20 cellular contexts compared by ENCODE assay signal in genomic region chr4:92265066-92265465, GRCh38. TPM values are rescaled to one million over a fixed set of nuclear protein-coding genes. Genes with fewer than 3 reads are reported as not detected.
"Had no signal": no experiment of that assay in that cellular context is flagged by ENCODE, and none has a peak within 500 bp of the region (broad histone marks: within the 10 kb centered on the region; RNA-seq: fewer than 3 reads in every experiment).

No MANE protein-coding gene starts in this region.

- H3K4me3 ChIP-seq: gastroesophageal sphincter, heart left ventricle, left lung, tibial nerve, uterus had no signal

- DNase-seq: activated CD4-positive, alpha-beta T cell treated with anti-CD3 and anti-CD28 coated beads, Interleukin-2, amount 50 U/mL, for 1 hour; activated CD8-positive, alpha-beta memory T cell treated with anti-CD3 and anti-CD28 coated beads, Interleukin-2, amount 50 U/mL, for 4 hours; activated effector memory CD4-positive, alpha-beta T cell treated with anti-CD3 and anti-CD28 coated beads, Interleukin-2, amount 50 U/mL, for 16 hours; activated naive CD4-positive, alpha-beta T cell treated with anti-CD3 and anti-CD28 coated beads, Interleukin-2, amount 50 U/mL, for 16 hours; activated T-cell treated with anti-CD3 and anti-CD28 coated beads, Interleukin-2, amount 50 U/mL, for 72 hours; caudate nucleus; heart left ventricle; kidney; left lung; midbrain; nephron progenitor cell; occipital lobe; posterior cingulate gyrus; uterus had no signal

- ATAC-seq: activated CD4-positive, CD25-positive, alpha-beta regulatory T cell treated with anti-CD3 and anti-CD28 coated beads, Interleukin-2, amount 50 U/mL, for 24 hours; activated T-cell treated with anti-CD3 and anti-CD28 coated beads, Interleukin-2, amount 50 U/mL, for 72 hours; esophagus mucosa; gastroesophageal sphincter; heart left ventricle; left lung had no signal

- FAIRE-seq: colon, kidney had no signal

RNA-seq across cellular contexts. Expression of gene GRID2, which starts 38.7 kb away (rescaled TPM):
- total RNA-seq: activated T-cell treated with anti-CD3 and anti-CD28 coated beads, Interleukin-2, amount 50 U/mL, for 72 hours; esophagus mucosa; lung microvascular endothelial cell had no signal
